26 cellular contexts compared by ENCODE assay signal in the genomic region with DNA sequence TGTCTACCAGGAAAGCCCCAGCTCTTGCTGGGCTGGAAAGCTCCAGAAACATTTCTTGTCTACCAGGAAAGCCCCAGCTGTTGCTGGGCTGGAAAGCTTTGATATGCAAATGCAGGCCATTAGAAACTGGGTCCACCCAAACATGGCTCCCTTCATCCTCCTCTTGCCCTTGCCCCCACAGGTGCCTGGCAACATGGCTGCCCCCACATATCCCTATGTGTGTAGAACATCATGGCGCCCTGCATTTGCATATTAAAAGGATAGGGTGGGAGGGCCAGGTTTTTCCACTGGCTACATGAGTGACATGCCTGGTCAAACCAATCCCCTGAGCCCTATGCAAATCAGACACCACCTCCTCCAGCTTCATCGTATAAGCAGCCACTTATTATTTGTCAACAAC.
"Had no signal": no experiment of that assay in that cellular context is flagged by ENCODE, and none has a peak within 500 bp of the region (broad histone marks: within the 10 kb centered on the region; RNA-seq: fewer than 3 reads in every experiment).

No MANE protein-coding gene starts in this region.

- H3K36me3 ChIP-seq: heart right ventricle, lower lobe of right lung, neural progenitor cell, ovary, right atrium auricular region, spleen, thyroid gland, upper lobe of right lung had no signal

- H3K4me2 ChIP-seq: hepatocyte, neural progenitor cell had no signal

- H3K79me2 ChIP-seq: hepatocyte had no signal

- H2AFZ ChIP-seq: hepatocyte, neural progenitor cell had no signal

- H3K4me3 ChIP-seq: heart right ventricle, hepatocyte, lower lobe of right lung, neural progenitor cell, ovary, right atrium auricular region, skin epidermis, spleen, thyroid gland, upper lobe of right lung had no signal

- H3K9ac ChIP-seq: neural progenitor cell had no signal

- H3K4me1 ChIP-seq: lower lobe of right lung, right atrium auricular region, spleen, thyroid gland, upper lobe of right lung had no signal

- H3K27ac ChIP-seq: heart right ventricle, hepatocyte, lower lobe of right lung, neural progenitor cell, ovary, right atrium auricular region, skin epidermis, thyroid gland, upper lobe of right lung had no signal

- FAIRE-seq: keratinocyte, urothelium cell line had no signal

- DNase-seq: heart right ventricle; kidney glomerular epithelial cell; left cardiac atrium; left ventricle myocardium superior; lower lobe of right lung; mammary epithelial cell; mesenchymal stem cell; naive B cell; natural killer cell; nephron progenitor cell; ovary; spleen; stimulated activated CD4-positive, alpha-beta T cell treated with anti-CD3 and anti-CD28 coated beads, Interleukin-4, amount 100 ng/mL, for 24 hours; stimulated activated naive CD4-positive, alpha-beta T cell; thyroid gland; trophoblast cell; upper lobe of right lung had no signal

- ATAC-seq: heart right ventricle; left cardiac atrium; left lobe of liver; left ventricle myocardium superior; lower lobe of right lung; natural killer cell; sciatic nerve; stimulated activated effector memory CD8-positive, alpha-beta T cell treated with anti-CD3 and anti-CD28 coated beads, Interleukin-12 subunit alpha, Interleukin-12 subunit beta, amount 100 ng/mL, for 72 hours; upper lobe of right lung had no signal

- H3K9me3 ChIP-seq: lower lobe of right lung, ovary, right atrium auricular region, spleen, thyroid gland, upper lobe of right lung had no signal

- H3K27me3 ChIP-seq: heart right ventricle, hepatocyte, neural progenitor cell, ovary, right atrium auricular region, spleen, thyroid gland, upper lobe of right lung had no signal
